ENCODE assay signal across 8 cellular contexts in genomic region chr7:38363379-38363778, GRCh38.
DNase-seq lines count a peak whose midpoint lies in the region; ATAC-seq, FAIRE-seq and TF ChIP-seq lines count a peak whose summit lies in the region.
"Not testable (repeated sequence)": the region's sequence is repeated elsewhere in the genome, so short reads cannot be mapped to it uniquely, and the experiment has no call there.

No MANE protein-coding gene starts in this region.

- H3K4me2 ChIP-seq in BLaER1: peak overlapping the region; percentile 57
- H3K4me2 ChIP-seq in HepG2 (ENCODE audit: low read depth, low read length): not testable (repeated sequence)

- in situ Hi-C loops in HepG2 (cut with HindIII; ENCODE audit: extremely low pct_ligation_motif_present, low pct_unique_long_range_greater_than_20kb): not testable (repeated sequence)

- intact Hi-C loops in HepG2 (cut with micrococcal nuclease; ENCODE audit: unreplicated experiment): not testable (repeated sequence)

- not testable (repeated sequence) for H3K4me3 ChIP-seq in BLaER1; HepG2 (replicated peaks in 1 of 3; ENCODE audit: insufficient read depth in 1 of 3, low read depth in 2 of 3, low read length in 3 of 3)

- H3K9me3 ChIP-seq in BLaER1; HepG2 (ENCODE audit: low read length): not testable (repeated sequence)

- TF ChIP-seq EP300 in HepG2 (IDR thresholded peaks at IDR 0.05; ENCODE audit: low read depth in 2 of 2, low read length in 2 of 2); HepG2 (CRISPR knock-in tag; IDR thresholded peaks at IDR 0.05; ENCODE audit: borderline replicate concordance): not testable (repeated sequence)

- not testable (repeated sequence) for H3K9ac ChIP-seq in BLaER1; HepG2 (ENCODE audit: insufficient read depth, low read depth, low read length)

- peak; percentile 83 for ATAC-seq in HepG2

- TF ChIP-seq RAD21 in HepG2 (CRISPR knock-in tag; IDR thresholded peaks at IDR 0.05): not testable (repeated sequence)

- not testable (repeated sequence) for H4K20me1 ChIP-seq in BLaER1; HepG2 (ENCODE audit: insufficient read depth, low read length)

- 0 out of 2 replicates have a peak overlapping the region, but pooled peaks have one; percentile 44 for H3K27ac ChIP-seq in BLaER1
- not testable (repeated sequence) for H3K27ac ChIP-seq in HepG2 (ENCODE audit: extremely low read length, insufficient read depth, low read length)

- CTCF ChIA-PET in HepG2 (lab: Yijun Ruan, JAX; ENCODE audit: low intra/inter-chr PET ratio, low total read pairs): not testable (repeated sequence)

- TF ChIP-seq CTCF in GM20000 (IDR thresholded peaks at IDR 0.05; ENCODE audit: extremely low read depth, missing control alignments): peak; percentile 76
- TF ChIP-seq CTCF in HepG2 (CRISPR knock-in tag; IDR thresholded peaks at IDR 0.05): peak; percentile 63

- FAIRE-seq in HepG2 (lab: Jason Lieb, UNC): not testable (repeated sequence)

- not testable (repeated sequence) for BruUV-seq in HepG2 (replicated peaks; lab: Mats Ljungman, UMichigan)

- not testable (repeated sequence) for H3K36me3 ChIP-seq in BLaER1; HepG2 (replicated peaks in 1 of 2; ENCODE audit: control insufficient read depth in 1 of 2, insufficient read depth in 2 of 2, low read length in 2 of 2)

- H2AFZ ChIP-seq in HepG2 (ENCODE audit: low read length): not testable (repeated sequence)

- H3K79me2 ChIP-seq in HepG2 (ENCODE audit: insufficient read depth, low read length): not testable (repeated sequence)

- no CpG with 5 or more reads among the region's 3 CpGs for WGBS in HepG2 (ENCODE audit: low lambda C conversion rate)

- not testable (repeated sequence) for H3K27me3 ChIP-seq in BLaER1; HepG2 (ENCODE audit: control insufficient read depth in 1 of 2, insufficient read depth in 2 of 2, low read length in 2 of 2)

- peak; percentile 35 for DNase-seq in GM20000 (ENCODE audit: low spot score)
- peak; percentile 80 for DNase-seq in MV-4-11 (lab: John Stamatoyannopoulos, UW)
- DNase-seq in T follicular helper cell (ENCODE audit: low read depth): peak; percentile 66
- peak; percentile 49 to 59 for DNase-seq in activated T-helper 1 cell treated with anti-CD3 and anti-CD28 coated beads, Interleukin-2, amount 50 U/mL, for 16 hours (ENCODE audit: low read depth in 1 of 2, low spot score in 1 of 2)
- peak; percentile 52 for DNase-seq in effector CD8-positive, alpha-beta T cell (lab: John Stamatoyannopoulos, UW)
- peak; percentile 25 for DNase-seq in HepG2 (ENCODE audit: low spot score)
- DNase-seq in stimulated activated CD4-positive, alpha-beta T cell treated with anti-CD3 and anti-CD28 coated beads, Interleukin-4, amount 100 ng/mL, for 48 hours (ENCODE audit: low read depth in 2 of 2): peak; percentile 58 to 70

- POLR2A ChIA-PET in HepG2 (lab: Yijun Ruan, JAX): not testable (repeated sequence)

- TF ChIP-seq POLR2A in HepG2 (IDR thresholded peaks at IDR 0.05; ENCODE audit: insufficient read depth in 1 of 2, low read depth in 2 of 2, low read length in 2 of 2): not testable (repeated sequence)

- H3K4me1 ChIP-seq in BLaER1: peaks cover 42% of the 10 kb centered on the region
- not testable (repeated sequence) for H3K4me1 ChIP-seq in HepG2 (ENCODE audit: insufficient read depth, low read length)

TF ChIP-seq in HepG2, 621 proteins besides CTCF, POLR2A, EP300 and RAD21:
- TF ChIP-seq ZNF263 (CRISPR knock-in tag; IDR thresholded peaks at IDR 0.05): peak; percentile 87

Comparison
In these comparisons a context has a peak if more than half of its experiments do, and no peak if none do; other contexts are left out.
1. DNase-seq: peak in every context shown above with its lines; median percentile 80 in MV-4-11; 66 in T follicular helper cell; 64 in stimulated activated CD4-positive, alpha-beta T cell treated with anti-CD3 and anti-CD28 coated beads, Interleukin-4, amount 100 ng/mL, for 48 hours; 54 in activated T-helper 1 cell treated with anti-CD3 and anti-CD28 coated beads, Interleukin-2, amount 50 U/mL, for 16 hours; 52 in effector CD8-positive, alpha-beta T cell; 35 in GM20000; 25 in HepG2.